1 cellular context compared by ENCODE assay signal in genomic region chr21:42051788-42052187, GRCh38.
A peak's percentile ranks its signal among the peaks of the same experiment; 100 is the strongest.
TF ChIP-seq lines count a peak whose summit lies in the region.

No MANE protein-coding gene starts in this region.

TF ChIP-seq in K562, 482 proteins besides CTCF, POLR2A, EP300 and RAD21 (continued from another document and continues in another):
- TF ChIP-seq BRF2 (IDR thresholded peaks at IDR 0.05; ENCODE audit: borderline replicate concordance, insufficient read depth, insufficient read length): no peak
- TF ChIP-seq RBM22 (IDR thresholded peaks at IDR 0.05; ENCODE audit: low read depth, low read length, poor library complexity, severe bottlenecking): no peak
- TF ChIP-seq ELF4 (CRISPR knock-in tag; IDR thresholded peaks at IDR 0.05): 0 out of 2 replicates have a peak, but pooled peaks have one; percentile 71
- no peak for TF ChIP-seq CEBPG (CRISPR knock-in tag; IDR thresholded peaks at IDR 0.05)
- no peak for TF ChIP-seq CEBPG (tag; conservative IDR thresholded peaks at IDR 0.05 in 1 of 2, IDR thresholded peaks at IDR 0.05 in 1 of 2)
- TF ChIP-seq ZNF764 (CRISPR knock-in tag; IDR thresholded peaks at IDR 0.05; ENCODE audit: low read depth): no peak
- TF ChIP-seq SAFB (IDR thresholded peaks at IDR 0.05; ENCODE audit: borderline replicate concordance, low read depth, low read length): no peak
- TF ChIP-seq TCFL5 (CRISPR knock-in tag; conservative IDR thresholded peaks at IDR 0.05): no peak
- no peak for TF ChIP-seq SP1 (CRISPR knock-in tag; IDR thresholded peaks at IDR 0.05)
- peak; percentile 63; the same call in 1 of the 2 replicates for TF ChIP-seq POLR2AphosphoS5 (IDR thresholded peaks at IDR 0.05; ENCODE audit: control insufficient read depth, insufficient read depth, low read depth, low read length)
- peak; percentile 59; the same call in 1 of the 2 replicates for TF ChIP-seq LCOR (CRISPR knock-in tag; IDR thresholded peaks at IDR 0.05)
- TF ChIP-seq PHF8 (IDR thresholded peaks at IDR 0.05; ENCODE audit: borderline replicate concordance, low read length): no peak
- no peak for TF ChIP-seq RUNX1 (IDR thresholded peaks at IDR 0.05; ENCODE audit: low read depth)
- TF ChIP-seq ZNF785 (CRISPR knock-in tag; IDR thresholded peaks at IDR 0.05): no peak
- TF ChIP-seq ZNF740 (CRISPR knock-in tag; IDR thresholded peaks at IDR 0.05): no peak
- no peak for TF ChIP-seq ZNF740 (tag; IDR thresholded peaks at IDR 0.05)
- TF ChIP-seq CC2D1A (IDR thresholded peaks at IDR 0.05): no peak
- no peak for TF ChIP-seq ZNF277 (CRISPR knock-in tag; IDR thresholded peaks at IDR 0.05; ENCODE audit: borderline replicate concordance)
- TF ChIP-seq CCNT2 (IDR thresholded peaks at IDR 0.05; ENCODE audit: borderline replicate concordance, extremely low read depth, insufficient read length, low read depth, low read length): peak; percentile 28
- no peak for TF ChIP-seq ZNF41 (CRISPR knock-in tag; conservative IDR thresholded peaks at IDR 0.05)
- TF ChIP-seq MEF2A (IDR thresholded peaks at IDR 0.05; ENCODE audit: control insufficient read depth, low read depth, low read length): no peak
- TF ChIP-seq ZNF347 (CRISPR knock-in tag; IDR thresholded peaks at IDR 0.05; ENCODE audit: low read depth): no peak
- TF ChIP-seq HMG20A (CRISPR knock-in tag; conservative IDR thresholded peaks at IDR 0.05): no peak
- TF ChIP-seq MNT (conservative IDR thresholded peaks at IDR 0.05): no peak
- no peak for TF ChIP-seq NFIX (CRISPR knock-in tag; IDR thresholded peaks at IDR 0.05; ENCODE audit: low read depth)
- no peak for TF ChIP-seq RBM25 (IDR thresholded peaks at IDR 0.05; ENCODE audit: low read depth, low read length, severe bottlenecking)
- no peak for TF ChIP-seq ZNF75A (CRISPR knock-in tag; IDR thresholded peaks at IDR 0.05)
- TF ChIP-seq CHAMP1 (IDR thresholded peaks at IDR 0.05): no peak
- no peak for TF ChIP-seq ZNF511 (CRISPR knock-in tag; IDR thresholded peaks at IDR 0.05)
- TF ChIP-seq KLF16 (IDR thresholded peaks at IDR 0.05): peak; percentile 91
- TF ChIP-seq NR0B1 (IDR thresholded peaks at IDR 0.05; ENCODE audit: partially characterized antibody): no peak
- no peak for TF ChIP-seq ZNF23 (CRISPR knock-in tag; IDR thresholded peaks at IDR 0.05)
- TF ChIP-seq CGGBP1 (CRISPR knock-in tag; IDR thresholded peaks at IDR 0.05): no peak
- TF ChIP-seq KLF10 (CRISPR knock-in tag; IDR thresholded peaks at IDR 0.05): no peak
- no peak for TF ChIP-seq ZNF699 (CRISPR knock-in tag; IDR thresholded peaks at IDR 0.05; ENCODE audit: insufficient replicate concordance)
- no peak for TF ChIP-seq ID3 (CRISPR knock-in tag; IDR thresholded peaks at IDR 0.05)
- TF ChIP-seq ID3 (tag; IDR thresholded peaks at IDR 0.05): no peak
- TF ChIP-seq SMARCA4 (IDR thresholded peaks at IDR 0.05): peak; percentile 90
- no peak for TF ChIP-seq DEAF1 (CRISPR knock-in tag; IDR thresholded peaks at IDR 0.05)
- TF ChIP-seq TCF3 (CRISPR knock-in tag; IDR thresholded peaks at IDR 0.05): peak; percentile 91
- no peak for TF ChIP-seq ZNF449 (CRISPR knock-in tag; IDR thresholded peaks at IDR 0.05)
- TF ChIP-seq ZNF239 (CRISPR knock-in tag; IDR thresholded peaks at IDR 0.05): no peak
- TF ChIP-seq CCAR2 (IDR thresholded peaks at IDR 0.05; ENCODE audit: low read depth, low read length): 0 out of 2 replicates have a peak, but pooled peaks have one; percentile 65
